In genomic region chr16:85462405-85463227, GRCh38 we compare ENCODE assay signal across 8 cellular contexts.
A peak's percentile ranks its signal among the peaks of the same experiment; 100 is the strongest.
DNase-seq lines count a peak whose midpoint lies in the region; ATAC-seq, FAIRE-seq and TF ChIP-seq lines count a peak whose summit lies in the region.

No MANE protein-coding gene starts in this region.

- DNase-seq in GM23338 (ENCODE audit: low spot score) (peak; percentile 53), NCI-H2227 (lab: John Stamatoyannopoulos, UW; ENCODE audit: unreplicated experiment) (peak; percentile 89), mesenchymal stem cell (peak; percentile 41), D721Med (ENCODE audit: insufficient read length, low spot score) (no peak)
- DNase-seq in activated naive CD8-positive, alpha-beta T cell treated with anti-CD3 and anti-CD28 coated beads for 36 hours: no peak

- no peak overlapping the region for H2BK15ac ChIP-seq in mesenchymal stem cell (ENCODE audit: low read depth, poor library complexity, severe bottlenecking)

- H3K14ac ChIP-seq in mesenchymal stem cell (ENCODE audit: low read length in 2 of 2): peak overlapping the region in 1 of 2 experiments; percentile 3

- WGBS in mesenchymal stem cell: 5% methylated on average over 48 of the region's 85 CpGs
- WGBS in urinary bladder: 4% methylated on average over 82 of the region's 85 CpGs

- H3K4me1 ChIP-seq in GM23338 (ENCODE audit: insufficient read depth) (peaks cover 31% of the 10 kb centered on the region), mesenchymal stem cell (ENCODE audit: control insufficient read depth, insufficient read depth, low read depth, low read length) (peaks cover 71% of the 10 kb centered on the region), urinary bladder (ENCODE audit: insufficient read depth) (peaks cover 4% of the 10 kb centered on the region)

- peaks cover 6% of the 10 kb centered on the region; the same call in 1 of the 2 replicates for H3F3A ChIP-seq in GM23338 (replicated peaks; ENCODE audit: low read depth)

- H3K4me2 ChIP-seq in GM23338: peak overlapping the region; percentile 97
- H3K4me2 ChIP-seq in mesenchymal stem cell (ENCODE audit: low read length, poor library complexity, severe bottlenecking): peak overlapping the region; percentile 61

- H3K9me3 ChIP-seq in mesenchymal stem cell (ENCODE audit: control insufficient read depth, low read length): no peaks in the 10 kb centered on the region

- peak overlapping the region; percentile 18 to 76 for H3K18ac ChIP-seq in mesenchymal stem cell (ENCODE audit: low read depth in 1 of 2, low read length in 2 of 2)

- no peak overlapping the region for H2AK5ac ChIP-seq in mesenchymal stem cell (ENCODE audit: low read length, severe bottlenecking)

- H3K27ac ChIP-seq in GM23338 (ENCODE audit: low read depth) (no peak overlapping the region), mesenchymal stem cell (ENCODE audit: low read length, poor library complexity, severe bottlenecking) (no peak overlapping the region), urinary bladder (ENCODE audit: low read depth) (no peak overlapping the region)

- H3K4me3 ChIP-seq in GM23338 (peak overlapping the region; percentile 69), mesenchymal stem cell (ENCODE audit: insufficient read depth in 1 of 2, low read depth in 1 of 2, low read length in 2 of 2) (peak overlapping the region; percentile 16 to 66), urinary bladder (ENCODE audit: low read depth, low read length) (peak overlapping the region; percentile 42)

- FAIRE-seq in D721Med (lab: Jason Lieb, UNC): no peak

- H3K36me3 Mint-ChIP-seq in GM23338 (ENCODE audit: low read depth): no peaks in the 10 kb centered on the region; the same call in 2 of the 3 replicates
- no peaks in the 10 kb centered on the region for H3K36me3 Mint-ChIP-seq in activated naive CD8-positive, alpha-beta T cell treated with anti-CD3 and anti-CD28 coated beads for 36 hours

- peaks cover 43% of the 10 kb centered on the region for H3K27me3 ChIP-seq in GM23338 (ENCODE audit: insufficient read depth)
- peaks cover 7 to 19% of the 10 kb centered on the region in 2 experiments for H3K27me3 ChIP-seq in mesenchymal stem cell (ENCODE audit: control insufficient read depth in 1 of 2, insufficient read depth in 1 of 2, low read length in 2 of 2)

- H2AFZ ChIP-seq in GM23338: 0 out of 2 replicates have a peak overlapping the region, but pooled peaks have one; percentile 59
- H2AFZ ChIP-seq in mesenchymal stem cell (ENCODE audit: low read depth, low read length): no peak overlapping the region

- peaks cover 28% of the 10 kb centered on the region for H3K4me1 Mint-ChIP-seq in GM23338
- peaks cover 8% of the 10 kb centered on the region for H3K4me1 Mint-ChIP-seq in activated naive CD8-positive, alpha-beta T cell treated with anti-CD3 and anti-CD28 coated beads for 36 hours

- H3K36me3 ChIP-seq in GM23338 (ENCODE audit: insufficient read depth) (no peaks in the 10 kb centered on the region), mesenchymal stem cell (ENCODE audit: control insufficient read depth in 1 of 2, insufficient read depth in 2 of 2, low read depth in 1 of 2, low read length in 2 of 2) (no peaks in the 10 kb centered on the region), urinary bladder (ENCODE audit: insufficient read depth) (no peaks in the 10 kb centered on the region)

- H3K9me2 ChIP-seq in GM23338 (ENCODE audit: insufficient read depth): no peaks in the 10 kb centered on the region

- H4K20me1 ChIP-seq in GM23338 (replicated peaks; ENCODE audit: insufficient read depth): peaks cover 9% of the 10 kb centered on the region; the same call in 1 of the 2 replicates

- ATAC-seq in GM23338 (peak; percentile 4; the same call in 2 of the 3 replicates), GM18519 (IDR thresholded peaks at IDR 0.05; ENCODE audit: low FRiP score, unreplicated experiment) (no peak), GM19328 (IDR thresholded peaks at IDR 0.05; ENCODE audit: unreplicated experiment) (no peak)

- no peak overlapping the region for H3K27ac Mint-ChIP-seq in GM23338
- H3K27ac Mint-ChIP-seq in activated naive CD8-positive, alpha-beta T cell treated with anti-CD3 and anti-CD28 coated beads for 36 hours: no peak overlapping the region

- no peak for TF ChIP-seq CTCF in GM23338 (conservative IDR thresholded peaks at IDR 0.05; ENCODE audit: low read depth in 2 of 2)
- no peak for TF ChIP-seq CTCF in D721Med (IDR thresholded peaks at IDR 0.05; ENCODE audit: insufficient read depth, missing control alignments)

- H2BK5ac ChIP-seq in mesenchymal stem cell (ENCODE audit: low read depth, low read length, poor library complexity, severe bottlenecking): no peak overlapping the region

- peak overlapping the region; percentile 81 for H3K4me3 Mint-ChIP-seq in GM23338
- H3K4me3 Mint-ChIP-seq in activated naive CD8-positive, alpha-beta T cell treated with anti-CD3 and anti-CD28 coated beads for 36 hours: peak overlapping the region; percentile 72

- H2BK120ac ChIP-seq in mesenchymal stem cell (ENCODE audit: low read depth, low read length): peak overlapping the region; percentile 43

- peak overlapping the region in 1 of 2 experiments; percentile 39 for H2BK12ac ChIP-seq in mesenchymal stem cell (ENCODE audit: low read length in 2 of 2)

- peaks cover 42% of the 10 kb centered on the region for H3K27me3 Mint-ChIP-seq in GM23338 (ENCODE audit: insufficient read depth, low read depth, poor library complexity)
- peaks cover 30% of the 10 kb centered on the region for H3K27me3 Mint-ChIP-seq in activated naive CD8-positive, alpha-beta T cell treated with anti-CD3 and anti-CD28 coated beads for 36 hours

- H3K4ac ChIP-seq in mesenchymal stem cell (ENCODE audit: low read depth in 1 of 2, low read length in 2 of 2): peak overlapping the region in 1 of 2 experiments; percentile 33

- no peaks in the 10 kb centered on the region for H3K79me2 ChIP-seq in GM23338 (replicated peaks; ENCODE audit: insufficient read depth)

- no peak overlapping the region for H3K23ac ChIP-seq in mesenchymal stem cell (ENCODE audit: low read length in 2 of 2)

- H3K9ac ChIP-seq in mesenchymal stem cell (ENCODE audit: low read length): peak overlapping the region; percentile 38

- no peak overlapping the region for H4K91ac ChIP-seq in mesenchymal stem cell (ENCODE audit: low read length)

- H3K9me3 Mint-ChIP-seq in GM23338: no peaks in the 10 kb centered on the region
- H3K9me3 Mint-ChIP-seq in activated naive CD8-positive, alpha-beta T cell treated with anti-CD3 and anti-CD28 coated beads for 36 hours: no peaks in the 10 kb centered on the region

- no peak overlapping the region for H4K8ac ChIP-seq in mesenchymal stem cell (ENCODE audit: low read length)

- H3K79me1 ChIP-seq in mesenchymal stem cell (replicated peaks; ENCODE audit: low read length, poor library complexity, severe bottlenecking): peaks cover 9% of the 10 kb centered on the region

TF ChIP-seq in GM23338, 12 proteins besides CTCF, POLR2A, EP300 and RAD21 (continues in another document):
- TF ChIP-seq JUNB (IDR thresholded peaks at IDR 0.05; ENCODE audit: unreplicated experiment) (no peak), ZNF331 (CRISPR knock-in tag; IDR thresholded peaks at IDR 0.05; ENCODE audit: low read depth) (no peak), EZH2phosphoT487 (IDR thresholded peaks at IDR 0.05; ENCODE audit: unreplicated experiment) (no peak), POLR2AphosphoS5 (IDR thresholded peaks at IDR 0.05; ENCODE audit: low read depth) (no peak), EZH2 (IDR thresholded peaks at IDR 0.05; ENCODE audit: low read depth, unreplicated experiment) (no peak)
- TF ChIP-seq, protein P1, sequence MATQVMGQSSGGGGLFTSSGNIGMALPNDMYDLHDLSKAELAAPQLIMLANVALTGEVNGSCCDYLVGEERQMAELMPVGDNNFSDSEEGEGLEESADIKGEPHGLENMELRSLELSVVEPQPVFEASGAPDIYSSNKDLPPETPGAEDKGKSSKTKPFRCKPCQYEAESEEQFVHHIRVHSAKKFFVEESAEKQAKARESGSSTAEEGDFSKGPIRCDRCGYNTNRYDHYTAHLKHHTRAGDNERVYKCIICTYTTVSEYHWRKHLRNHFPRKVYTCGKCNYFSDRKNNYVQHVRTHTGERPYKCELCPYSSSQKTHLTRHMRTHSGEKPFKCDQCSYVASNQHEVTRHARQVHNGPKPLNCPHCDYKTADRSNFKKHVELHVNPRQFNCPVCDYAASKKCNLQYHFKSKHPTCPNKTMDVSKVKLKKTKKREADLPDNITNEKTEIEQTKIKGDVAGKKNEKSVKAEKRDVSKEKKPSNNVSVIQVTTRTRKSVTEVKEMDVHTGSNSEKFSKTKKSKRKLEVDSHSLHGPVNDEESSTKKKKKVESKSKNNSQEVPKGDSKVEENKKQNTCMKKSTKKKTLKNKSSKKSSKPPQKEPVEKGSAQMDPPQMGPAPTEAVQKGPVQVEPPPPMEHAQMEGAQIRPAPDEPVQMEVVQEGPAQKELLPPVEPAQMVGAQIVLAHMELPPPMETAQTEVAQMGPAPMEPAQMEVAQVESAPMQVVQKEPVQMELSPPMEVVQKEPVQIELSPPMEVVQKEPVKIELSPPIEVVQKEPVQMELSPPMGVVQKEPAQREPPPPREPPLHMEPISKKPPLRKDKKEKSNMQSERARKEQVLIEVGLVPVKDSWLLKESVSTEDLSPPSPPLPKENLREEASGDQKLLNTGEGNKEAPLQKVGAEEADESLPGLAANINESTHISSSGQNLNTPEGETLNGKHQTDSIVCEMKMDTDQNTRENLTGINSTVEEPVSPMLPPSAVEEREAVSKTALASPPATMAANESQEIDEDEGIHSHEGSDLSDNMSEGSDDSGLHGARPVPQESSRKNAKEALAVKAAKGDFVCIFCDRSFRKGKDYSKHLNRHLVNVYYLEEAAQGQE (IDR thresholded peaks at IDR 0.05; ENCODE audit: unreplicated experiment): no peak
- TF ChIP-seq, protein P2, sequence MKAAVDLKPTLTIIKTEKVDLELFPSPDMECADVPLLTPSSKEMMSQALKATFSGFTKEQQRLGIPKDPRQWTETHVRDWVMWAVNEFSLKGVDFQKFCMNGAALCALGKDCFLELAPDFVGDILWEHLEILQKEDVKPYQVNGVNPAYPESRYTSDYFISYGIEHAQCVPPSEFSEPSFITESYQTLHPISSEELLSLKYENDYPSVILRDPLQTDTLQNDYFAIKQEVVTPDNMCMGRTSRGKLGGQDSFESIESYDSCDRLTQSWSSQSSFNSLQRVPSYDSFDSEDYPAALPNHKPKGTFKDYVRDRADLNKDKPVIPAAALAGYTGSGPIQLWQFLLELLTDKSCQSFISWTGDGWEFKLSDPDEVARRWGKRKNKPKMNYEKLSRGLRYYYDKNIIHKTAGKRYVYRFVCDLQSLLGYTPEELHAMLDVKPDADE (IDR thresholded peaks at IDR 0.05): no peak

Comparison
In these comparisons a context has a peak if more than half of its experiments do, and no peak if none do; other contexts are left out.
1. DNase-seq: peak in GM23338 (single experiment), NCI-H2227 (single experiment) and mesenchymal stem cell (single experiment); none in activated naive CD8-positive, alpha-beta T cell treated with anti-CD3 and anti-CD28 coated beads for 36 hours (single experiment) and D721Med (single experiment).
2. Peak in every context shown above with its lines, with median percentiles within 50 percentile points of each other: H3K4me3 ChIP-seq.